ENCODE assay signal across 10 cellular contexts in genomic region chr3:129485681-129486056, GRCh38.
DNase-seq lines count a peak whose midpoint lies in the region; ATAC-seq and TF ChIP-seq lines count a peak whose summit lies in the region.
"Had no signal": no experiment of that assay in that cellular context is flagged by ENCODE, and none has a peak within 500 bp of the region (broad histone marks: within the 10 kb centered on the region; RNA-seq: fewer than 3 reads in every experiment).

No MANE protein-coding gene starts in this region.

- no peaks in the 10 kb centered on the region for H3K27me3 Mint-ChIP-seq in stimulated activated naive B cell treated with anti-CD40 and anti-IgM and Interleukin-4, amounts not matched to agents 10 μg/mL and 1 μg/mL and 100 μg/mL, for 72 hours

- peaks cover 2 to 5% of the 10 kb centered on the region in 2 donors for H3K4me1 Mint-ChIP-seq in stimulated activated naive B cell treated with anti-CD40 and anti-IgM and Interleukin-4, amounts not matched to agents 10 μg/mL and 1 μg/mL and 100 μg/mL, for 72 hours

- no peak overlapping the region for H3K4me3 ChIP-seq in iPS-20b (ENCODE audit: low read length)

- DNase-seq in HPDE6-E6E7 (ENCODE audit: extremely low spot score), result peak; percentile 85
- DNase-seq in T47D (ENCODE audit: low read depth in 1 of 2, low spot score in 1 of 2), result peak; percentile 44 to 99
- no peak for DNase-seq in stimulated activated naive B cell treated with anti-CD40 and anti-IgM and Interleukin-4, amounts not matched to agents 10 μg/mL and 1 μg/mL and 100 μg/mL, for 72 hours
- no peak for DNase-seq in NOMO-1 treated with dmso at 0.1 percent for 144 hours (lab: John Stamatoyannopoulos, UW; ENCODE audit: unreplicated experiment)
- no peak for DNase-seq in GM20000 (ENCODE audit: low spot score)
- no peak for DNase-seq in OCI-M2 (lab: John Stamatoyannopoulos, UW; ENCODE audit: unreplicated experiment)
- no peak for DNase-seq in GM10266 (ENCODE audit: extremely low spot score)
- DNase-seq: activated T-cell treated with anti-CD3 and anti-CD28 coated beads, Interleukin-2, amount 50 U/mL, for 48 hours had no signal

- H3K4me1 ChIP-seq in iPS-20b (ENCODE audit: insufficient read depth, low read length), result peaks cover 18% of the 10 kb centered on the region

- H3K27ac ChIP-seq in iPS-20b (ENCODE audit: low read length), result no peak overlapping the region
- H3K27ac ChIP-seq: neutrophil had no signal

- no peaks in the 10 kb centered on the region for H3K27me3 ChIP-seq in iPS-20b (ENCODE audit: insufficient read depth, low read length)
- H3K27me3 ChIP-seq: neutrophil had no signal

- H3K4me3 Mint-ChIP-seq in stimulated activated naive B cell treated with anti-CD40 and anti-IgM and Interleukin-4, amounts not matched to agents 10 μg/mL and 1 μg/mL and 100 μg/mL, for 72 hours, result no peak overlapping the region

- in situ Hi-C loops in T47D (cut with HindIII; ENCODE audit: low pct_unique_long_range_greater_than_20kb, low sequenced_read_pairs), result no loop called here

- no peak for ATAC-seq in stimulated activated naive B cell treated with anti-CD40 and anti-IgM and Interleukin-4, amounts not matched to agents 10 μg/mL and 1 μg/mL and 100 μg/mL, for 72 hours (replicated peaks)

- H3K9ac ChIP-seq in iPS-20b (ENCODE audit: low read depth, low read length), result peak overlapping the region; percentile 46; the same call in 1 of the 2 replicates

- H3K27ac Mint-ChIP-seq in stimulated activated naive B cell treated with anti-CD40 and anti-IgM and Interleukin-4, amounts not matched to agents 10 μg/mL and 1 μg/mL and 100 μg/mL, for 72 hours, result peak overlapping the region; percentile 5

- H3K9me3 ChIP-seq in iPS-20b (ENCODE audit: insufficient read depth, low read depth, low read length), result no peaks in the 10 kb centered on the region
- H3K9me3 ChIP-seq: neutrophil had no signal

- TF ChIP-seq CTCF in GM20000 (IDR thresholded peaks at IDR 0.05; ENCODE audit: extremely low read depth, missing control alignments), result no peak
- no peak for TF ChIP-seq CTCF in GM10266 (IDR thresholded peaks at IDR 0.05; ENCODE audit: control insufficient read depth, insufficient read depth, low read depth, missing control alignments)

- peaks cover 23 to 30% of the 10 kb centered on the region in 2 donors for H3K36me3 Mint-ChIP-seq in stimulated activated naive B cell treated with anti-CD40 and anti-IgM and Interleukin-4, amounts not matched to agents 10 μg/mL and 1 μg/mL and 100 μg/mL, for 72 hours

- H3K36me3 ChIP-seq in iPS-20b (ENCODE audit: insufficient read depth, low read depth, low read length), result peaks cover 36% of the 10 kb centered on the region

- no peaks in the 10 kb centered on the region for H3K9me3 Mint-ChIP-seq in stimulated activated naive B cell treated with anti-CD40 and anti-IgM and Interleukin-4, amounts not matched to agents 10 μg/mL and 1 μg/mL and 100 μg/mL, for 72 hours

Comparison
In these comparisons a context has a peak if more than half of its experiments do, and no peak if none do; other contexts are left out.
1. DNase-seq: peak in HPDE6-E6E7 (single experiment) and T47D (2 of 2); none in stimulated activated naive B cell treated with anti-CD40 and anti-IgM and Interleukin-4, amounts not matched to agents 10 μg/mL and 1 μg/mL and 100 μg/mL, for 72 hours (single experiment), NOMO-1 treated with dmso at 0.1 percent for 144 hours (single experiment), GM20000 (single experiment), OCI-M2 (single experiment) and GM10266 (single experiment).